ENCODE assay signal across 9 cellular contexts in the genomic region with DNA sequence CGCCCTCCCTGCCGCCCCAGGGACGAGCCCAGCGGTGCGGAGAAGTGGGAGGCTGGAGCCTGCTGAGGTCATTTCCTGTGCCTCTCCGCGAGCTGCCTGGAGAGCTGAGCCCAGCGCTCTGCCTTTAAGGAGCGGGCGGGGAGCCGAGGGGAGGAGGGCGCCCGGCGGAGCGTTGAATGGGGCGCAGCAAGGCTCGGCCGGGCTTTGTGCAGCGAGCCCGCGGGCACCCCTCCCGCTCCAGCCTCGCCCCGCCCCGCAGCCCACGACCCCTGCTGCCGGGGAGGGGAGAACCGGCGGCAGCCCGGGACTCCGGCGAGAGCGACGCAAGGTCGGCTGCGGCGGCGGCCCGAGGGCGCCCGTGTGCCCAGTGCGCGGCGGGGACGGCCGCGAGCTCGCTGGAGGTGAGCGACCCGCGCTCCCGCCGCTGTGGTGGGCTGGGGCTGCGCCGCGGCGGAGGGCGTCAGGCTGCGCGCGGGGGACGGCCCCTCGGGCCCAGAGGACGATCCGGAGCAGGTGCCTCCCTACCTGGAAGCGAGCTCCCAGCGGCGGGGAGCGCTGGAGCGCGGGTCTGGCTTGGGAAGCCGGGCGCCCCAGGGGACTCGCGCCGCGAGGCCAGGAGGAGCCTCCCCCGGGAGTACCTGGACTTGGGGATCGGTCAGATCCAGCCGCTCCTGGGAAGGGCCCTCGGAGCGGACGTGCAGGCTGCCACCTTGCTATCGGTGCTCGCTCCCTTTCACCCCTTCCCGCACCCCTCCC. TPM values are rescaled to one million over a fixed set of nuclear protein-coding genes. Genes with fewer than 3 reads are reported as not detected.
A peak's percentile ranks its signal among the peaks of the same experiment; 100 is the strongest.
DNase-seq lines count a peak whose midpoint lies in the region; ATAC-seq and TF ChIP-seq lines count a peak whose summit lies in the region.
"Had no signal": no experiment of that assay in that cellular context is flagged by ENCODE, and none has a peak within 500 bp of the region (broad histone marks: within the 10 kb centered on the region; RNA-seq: fewer than 3 reads in every experiment).

A gene (plus strand): TSS at position 293 of the 756 bp plus-strand sequence. CDS start 8,578 bp downstream, outside the sequence.

- peak within 1 kb of the TSS; percentile 73 to 94 (median 84) for H3K4me3 ChIP-seq in esophagus muscularis mucosa

- TF ChIP-seq CTCF in esophagus muscularis mucosa (IDR thresholded peaks at IDR 0.05) = no peak

- TF ChIP-seq POLR2A in esophagus muscularis mucosa (IDR thresholded peaks at IDR 0.05; ENCODE audit: low read depth) = no peak

- 0% methylated on average over 62 of the region's 86 CpGs for WGBS in esophagus muscularis mucosa

- peak within 1 kb of the TSS; percentile 67 to 78 (median 72) for H3K27ac ChIP-seq in esophagus muscularis mucosa (replicated peaks in 1 of 4)
- H3K27ac ChIP-seq: neutrophil had no signal

- ATAC-seq in HG03135 (IDR thresholded peaks at IDR 0.05; ENCODE audit: unreplicated experiment) (peak; percentile 60), HG03521 (IDR thresholded peaks at IDR 0.05; ENCODE audit: unreplicated experiment) (no peak)

- intact Hi-C loops in esophagus muscularis mucosa (cut with DNase I) = no loop called here

- H3K9me3 ChIP-seq in esophagus muscularis mucosa = no peaks in the 10 kb centered on the region
- H3K9me3 ChIP-seq: neutrophil had no signal

- peaks cover 5 to 20% (median 17%) of the 10 kb centered on the region in 4 donors for H3K4me1 ChIP-seq in esophagus muscularis mucosa

- H3K36me3 ChIP-seq in esophagus muscularis mucosa = no peaks in the 10 kb centered on the region
- H3K36me3 ChIP-seq: neutrophil had no signal

- TF ChIP-seq EP300 in esophagus muscularis mucosa (IDR thresholded peaks at IDR 0.05) = no peak

- H3K27me3 ChIP-seq in esophagus muscularis mucosa = no peaks in the 10 kb centered on the region

- DNase-seq in GM04504 (ENCODE audit: low read depth) (peak; percentile 22), NCI-H748 treated with DMSO at 0.1 percent for 48 hours (lab: John Stamatoyannopoulos, UW) (peak; percentile 60), esophagus muscularis mucosa (ENCODE audit: extremely low spot score) (no peak), mucosa of gallbladder (ENCODE audit: low spot score) (peak; percentile 77)
- DNase-seq in activated T-cell treated with anti-CD3 and anti-CD28 coated beads, Interleukin-2, amount 50 U/mL, for 1 hour = peak; percentile 54
- DNase-seq in stimulated activated naive CD4-positive, alpha-beta T cell treated with Interleukin-2 at 50 U/mL for 16 hours (lab: John Stamatoyannopoulos, UW) = peak; percentile 46

RNA-seq across cellular contexts. Expression of the gene that starts here (rescaled TPM):
- total RNA-seq in esophagus muscularis mucosa = 1 to 10 TPM; 1.7 to 3.8 (median 2.4) TPM
- total RNA-seq in mucosa of gallbladder = 35.6 TPM
